Comparison of ENCODE assay signal across 1 cellular context in the genomic region with DNA sequence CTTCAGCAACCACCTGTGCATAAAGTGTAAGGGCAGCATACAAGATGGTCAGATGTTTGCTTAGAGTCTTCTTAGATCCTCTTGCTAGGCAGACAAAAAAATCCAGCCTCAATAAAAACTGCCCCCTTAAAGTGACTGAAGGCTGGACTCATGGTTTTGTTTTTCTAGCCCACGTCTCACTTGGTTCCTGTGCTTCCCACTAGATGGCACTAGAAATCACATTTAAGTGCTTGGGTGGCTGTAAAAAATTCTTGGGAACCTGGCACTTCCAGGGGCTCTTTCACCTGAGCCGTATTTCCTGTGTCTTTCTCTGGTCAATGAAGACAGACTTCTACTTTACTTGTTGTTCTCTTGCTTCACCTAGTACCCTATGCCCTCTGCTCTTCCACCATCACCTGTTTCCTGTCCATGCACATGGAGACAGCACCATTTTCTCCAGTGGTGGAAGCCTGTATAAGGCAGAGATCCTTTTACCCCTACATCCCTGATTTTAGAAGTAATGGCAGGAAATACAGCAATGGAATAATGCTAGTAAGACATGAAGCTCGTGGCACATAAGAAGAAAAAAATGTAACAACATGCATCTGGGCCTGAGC.
A peak's percentile ranks its signal among the peaks of the same experiment; 100 is the strongest.
TF ChIP-seq lines count a peak whose summit lies in the region.

No MANE protein-coding gene starts in this region.

TF ChIP-seq in K562, 482 proteins besides CTCF, POLR2A, EP300 and RAD21 (continues in another document):
- TF ChIP-seq, protein P1, sequence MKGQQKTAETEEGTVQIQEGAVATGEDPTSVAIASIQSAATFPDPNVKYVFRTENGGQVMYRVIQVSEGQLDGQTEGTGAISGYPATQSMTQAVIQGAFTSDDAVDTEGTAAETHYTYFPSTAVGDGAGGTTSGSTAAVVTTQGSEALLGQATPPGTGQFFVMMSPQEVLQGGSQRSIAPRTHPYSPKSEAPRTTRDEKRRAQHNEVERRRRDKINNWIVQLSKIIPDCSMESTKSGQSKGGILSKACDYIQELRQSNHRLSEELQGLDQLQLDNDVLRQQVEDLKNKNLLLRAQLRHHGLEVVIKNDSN (CRISPR knock-in tag; IDR thresholded peaks at IDR 0.05): no peak
- TF ChIP-seq, protein P2, sequence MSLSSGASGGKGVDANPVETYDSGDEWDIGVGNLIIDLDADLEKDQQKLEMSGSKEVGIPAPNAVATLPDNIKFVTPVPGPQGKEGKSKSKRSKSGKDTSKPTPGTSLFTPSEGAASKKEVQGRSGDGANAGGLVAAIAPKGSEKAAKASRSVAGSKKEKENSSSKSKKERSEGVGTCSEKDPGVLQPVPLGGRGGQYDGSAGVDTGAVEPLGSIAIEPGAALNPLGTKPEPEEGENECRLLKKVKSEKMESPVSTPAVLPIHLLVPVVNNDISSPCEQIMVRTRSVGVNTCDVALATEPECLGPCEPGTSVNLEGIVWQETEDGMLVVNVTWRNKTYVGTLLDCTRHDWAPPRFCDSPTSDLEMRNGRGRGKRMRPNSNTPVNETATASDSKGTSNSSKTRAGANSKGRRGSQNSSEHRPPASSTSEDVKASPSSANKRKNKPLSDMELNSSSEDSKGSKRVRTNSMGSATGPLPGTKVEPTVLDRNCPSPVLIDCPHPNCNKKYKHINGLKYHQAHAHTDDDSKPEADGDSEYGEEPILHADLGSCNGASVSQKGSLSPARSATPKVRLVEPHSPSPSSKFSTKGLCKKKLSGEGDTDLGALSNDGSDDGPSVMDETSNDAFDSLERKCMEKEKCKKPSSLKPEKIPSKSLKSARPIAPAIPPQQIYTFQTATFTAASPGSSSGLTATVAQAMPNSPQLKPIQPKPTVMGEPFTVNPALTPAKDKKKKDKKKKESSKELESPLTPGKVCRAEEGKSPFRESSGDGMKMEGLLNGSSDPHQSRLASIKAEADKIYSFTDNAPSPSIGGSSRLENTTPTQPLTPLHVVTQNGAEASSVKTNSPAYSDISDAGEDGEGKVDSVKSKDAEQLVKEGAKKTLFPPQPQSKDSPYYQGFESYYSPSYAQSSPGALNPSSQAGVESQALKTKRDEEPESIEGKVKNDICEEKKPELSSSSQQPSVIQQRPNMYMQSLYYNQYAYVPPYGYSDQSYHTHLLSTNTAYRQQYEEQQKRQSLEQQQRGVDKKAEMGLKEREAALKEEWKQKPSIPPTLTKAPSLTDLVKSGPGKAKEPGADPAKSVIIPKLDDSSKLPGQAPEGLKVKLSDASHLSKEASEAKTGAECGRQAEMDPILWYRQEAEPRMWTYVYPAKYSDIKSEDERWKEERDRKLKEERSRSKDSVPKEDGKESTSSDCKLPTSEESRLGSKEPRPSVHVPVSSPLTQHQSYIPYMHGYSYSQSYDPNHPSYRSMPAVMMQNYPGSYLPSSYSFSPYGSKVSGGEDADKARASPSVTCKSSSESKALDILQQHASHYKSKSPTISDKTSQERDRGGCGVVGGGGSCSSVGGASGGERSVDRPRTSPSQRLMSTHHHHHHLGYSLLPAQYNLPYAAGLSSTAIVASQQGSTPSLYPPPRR (CRISPR knock-in tag; IDR thresholded peaks at IDR 0.05; ENCODE audit: borderline replicate concordance): no peak
- TF ChIP-seq ETV1 (tag; conservative IDR thresholded peaks at IDR 0.05; ENCODE audit: low read depth) (no peak), ZNF24 (IDR thresholded peaks at IDR 0.05) (no peak), CEBPB (tag; IDR thresholded peaks at IDR 0.05) (no peak), SLC30A9 (CRISPR knock-in tag; IDR thresholded peaks at IDR 0.05) (no peak), CHD4 (IDR thresholded peaks at IDR 0.05; ENCODE audit: insufficient read depth, insufficient replicate concordance, low read depth, low read length, poor library complexity, severe bottlenecking) (no peak), FOSL1 (tag; conservative IDR thresholded peaks at IDR 0.05) (no peak), ZNF436 (CRISPR knock-in tag; IDR thresholded peaks at IDR 0.05) (no peak), DNMT1 (IDR thresholded peaks at IDR 0.05) (no peak), SMAD2 (IDR thresholded peaks at IDR 0.05; ENCODE audit: low read depth, low read length) (no peak), TGIF2 (CRISPR knock-in tag; IDR thresholded peaks at IDR 0.05) (no peak), BACH1 (tag; IDR thresholded peaks at IDR 0.05) (no peak), PURB (CRISPR knock-in tag; IDR thresholded peaks at IDR 0.05; ENCODE audit: low read depth) (no peak), ZNF316 (IDR thresholded peaks at IDR 0.05) (no peak), POU5F1 (IDR thresholded peaks at IDR 0.05; ENCODE audit: borderline replicate concordance, low read depth, low read length, partially characterized antibody) (no peak), RB1 (IDR thresholded peaks at IDR 0.05; ENCODE audit: low read depth) (0 out of 2 replicates have a peak, but pooled peaks have one; percentile 4), SMC3 (conservative IDR thresholded peaks at IDR 0.05; ENCODE audit: insufficient read depth, low read depth, low read length) (peak; percentile 36; the same call in 1 of the 2 replicates), NCOA6 (IDR thresholded peaks at IDR 0.05) (no peak), ATF7 (IDR thresholded peaks at IDR 0.05) (no peak), ZNF124 (CRISPR knock-in tag; IDR thresholded peaks at IDR 0.05) (no peak), ARID2 (IDR thresholded peaks at IDR 0.05) (0 out of 2 replicates have a peak, but pooled peaks have one; percentile 21), FIP1L1 (IDR thresholded peaks at IDR 0.05; ENCODE audit: low read depth, low read length, poor library complexity, severe bottlenecking) (no peak)
- TF ChIP-seq, protein P3, sequence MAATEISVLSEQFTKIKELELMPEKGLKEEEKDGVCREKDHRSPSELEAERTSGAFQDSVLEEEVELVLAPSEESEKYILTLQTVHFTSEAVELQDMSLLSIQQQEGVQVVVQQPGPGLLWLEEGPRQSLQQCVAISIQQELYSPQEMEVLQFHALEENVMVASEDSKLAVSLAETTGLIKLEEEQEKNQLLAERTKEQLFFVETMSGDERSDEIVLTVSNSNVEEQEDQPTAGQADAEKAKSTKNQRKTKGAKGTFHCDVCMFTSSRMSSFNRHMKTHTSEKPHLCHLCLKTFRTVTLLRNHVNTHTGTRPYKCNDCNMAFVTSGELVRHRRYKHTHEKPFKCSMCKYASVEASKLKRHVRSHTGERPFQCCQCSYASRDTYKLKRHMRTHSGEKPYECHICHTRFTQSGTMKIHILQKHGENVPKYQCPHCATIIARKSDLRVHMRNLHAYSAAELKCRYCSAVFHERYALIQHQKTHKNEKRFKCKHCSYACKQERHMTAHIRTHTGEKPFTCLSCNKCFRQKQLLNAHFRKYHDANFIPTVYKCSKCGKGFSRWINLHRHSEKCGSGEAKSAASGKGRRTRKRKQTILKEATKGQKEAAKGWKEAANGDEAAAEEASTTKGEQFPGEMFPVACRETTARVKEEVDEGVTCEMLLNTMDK (IDR thresholded peaks at IDR 0.05; ENCODE audit: borderline replicate concordance, insufficient read depth, low read depth, low read length, poor library complexity, severe bottlenecking): no peak
- TF ChIP-seq, protein P4, sequence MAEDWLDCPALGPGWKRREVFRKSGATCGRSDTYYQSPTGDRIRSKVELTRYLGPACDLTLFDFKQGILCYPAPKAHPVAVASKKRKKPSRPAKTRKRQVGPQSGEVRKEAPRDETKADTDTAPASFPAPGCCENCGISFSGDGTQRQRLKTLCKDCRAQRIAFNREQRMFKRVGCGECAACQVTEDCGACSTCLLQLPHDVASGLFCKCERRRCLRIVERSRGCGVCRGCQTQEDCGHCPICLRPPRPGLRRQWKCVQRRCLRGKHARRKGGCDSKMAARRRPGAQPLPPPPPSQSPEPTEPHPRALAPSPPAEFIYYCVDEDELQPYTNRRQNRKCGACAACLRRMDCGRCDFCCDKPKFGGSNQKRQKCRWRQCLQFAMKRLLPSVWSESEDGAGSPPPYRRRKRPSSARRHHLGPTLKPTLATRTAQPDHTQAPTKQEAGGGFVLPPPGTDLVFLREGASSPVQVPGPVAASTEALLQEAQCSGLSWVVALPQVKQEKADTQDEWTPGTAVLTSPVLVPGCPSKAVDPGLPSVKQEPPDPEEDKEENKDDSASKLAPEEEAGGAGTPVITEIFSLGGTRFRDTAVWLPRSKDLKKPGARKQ (CRISPR knock-in tag; IDR thresholded peaks at IDR 0.05): no peak
- TF ChIP-seq, protein P5, sequence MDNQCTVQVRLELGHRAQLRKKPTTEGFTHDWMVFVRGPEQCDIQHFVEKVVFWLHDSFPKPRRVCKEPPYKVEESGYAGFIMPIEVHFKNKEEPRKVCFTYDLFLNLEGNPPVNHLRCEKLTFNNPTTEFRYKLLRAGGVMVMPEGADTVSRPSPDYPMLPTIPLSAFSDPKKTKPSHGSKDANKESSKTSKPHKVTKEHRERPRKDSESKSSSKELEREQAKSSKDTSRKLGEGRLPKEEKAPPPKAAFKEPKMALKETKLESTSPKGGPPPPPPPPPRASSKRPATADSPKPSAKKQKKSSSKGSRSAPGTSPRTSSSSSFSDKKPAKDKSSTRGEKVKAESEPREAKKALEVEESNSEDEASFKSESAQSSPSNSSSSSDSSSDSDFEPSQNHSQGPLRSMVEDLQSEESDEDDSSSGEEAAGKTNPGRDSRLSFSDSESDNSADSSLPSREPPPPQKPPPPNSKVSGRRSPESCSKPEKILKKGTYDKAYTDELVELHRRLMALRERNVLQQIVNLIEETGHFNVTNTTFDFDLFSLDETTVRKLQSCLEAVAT (IDR thresholded peaks at IDR 0.05): no peak
- TF ChIP-seq, protein P6, sequence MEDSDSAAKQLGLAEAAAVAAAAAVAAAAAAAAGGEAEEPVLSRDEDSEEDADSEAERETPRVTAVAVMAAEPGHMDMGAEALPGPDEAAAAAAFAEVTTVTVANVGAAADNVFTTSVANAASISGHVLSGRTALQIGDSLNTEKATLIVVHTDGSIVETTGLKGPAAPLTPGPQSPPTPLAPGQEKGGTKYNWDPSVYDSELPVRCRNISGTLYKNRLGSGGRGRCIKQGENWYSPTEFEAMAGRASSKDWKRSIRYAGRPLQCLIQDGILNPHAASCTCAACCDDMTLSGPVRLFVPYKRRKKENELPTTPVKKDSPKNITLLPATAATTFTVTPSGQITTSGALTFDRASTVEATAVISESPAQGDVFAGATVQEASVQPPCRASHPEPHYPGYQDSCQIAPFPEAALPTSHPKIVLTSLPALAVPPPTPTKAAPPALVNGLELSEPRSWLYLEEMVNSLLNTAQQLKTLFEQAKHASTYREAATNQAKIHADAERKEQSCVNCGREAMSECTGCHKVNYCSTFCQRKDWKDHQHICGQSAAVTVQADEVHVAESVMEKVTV (CRISPR knock-in tag; IDR thresholded peaks at IDR 0.05): peak; percentile 80; the same call in 1 of the 2 replicates
- TF ChIP-seq, protein P7, sequence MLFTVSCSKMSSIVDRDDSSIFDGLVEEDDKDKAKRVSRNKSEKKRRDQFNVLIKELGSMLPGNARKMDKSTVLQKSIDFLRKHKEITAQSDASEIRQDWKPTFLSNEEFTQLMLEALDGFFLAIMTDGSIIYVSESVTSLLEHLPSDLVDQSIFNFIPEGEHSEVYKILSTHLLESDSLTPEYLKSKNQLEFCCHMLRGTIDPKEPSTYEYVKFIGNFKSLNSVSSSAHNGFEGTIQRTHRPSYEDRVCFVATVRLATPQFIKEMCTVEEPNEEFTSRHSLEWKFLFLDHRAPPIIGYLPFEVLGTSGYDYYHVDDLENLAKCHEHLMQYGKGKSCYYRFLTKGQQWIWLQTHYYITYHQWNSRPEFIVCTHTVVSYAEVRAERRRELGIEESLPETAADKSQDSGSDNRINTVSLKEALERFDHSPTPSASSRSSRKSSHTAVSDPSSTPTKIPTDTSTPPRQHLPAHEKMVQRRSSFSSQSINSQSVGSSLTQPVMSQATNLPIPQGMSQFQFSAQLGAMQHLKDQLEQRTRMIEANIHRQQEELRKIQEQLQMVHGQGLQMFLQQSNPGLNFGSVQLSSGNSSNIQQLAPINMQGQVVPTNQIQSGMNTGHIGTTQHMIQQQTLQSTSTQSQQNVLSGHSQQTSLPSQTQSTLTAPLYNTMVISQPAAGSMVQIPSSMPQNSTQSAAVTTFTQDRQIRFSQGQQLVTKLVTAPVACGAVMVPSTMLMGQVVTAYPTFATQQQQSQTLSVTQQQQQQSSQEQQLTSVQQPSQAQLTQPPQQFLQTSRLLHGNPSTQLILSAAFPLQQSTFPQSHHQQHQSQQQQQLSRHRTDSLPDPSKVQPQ (CRISPR knock-in tag; IDR thresholded peaks at IDR 0.05; ENCODE audit: borderline replicate concordance): no peak
- TF ChIP-seq, protein P8, sequence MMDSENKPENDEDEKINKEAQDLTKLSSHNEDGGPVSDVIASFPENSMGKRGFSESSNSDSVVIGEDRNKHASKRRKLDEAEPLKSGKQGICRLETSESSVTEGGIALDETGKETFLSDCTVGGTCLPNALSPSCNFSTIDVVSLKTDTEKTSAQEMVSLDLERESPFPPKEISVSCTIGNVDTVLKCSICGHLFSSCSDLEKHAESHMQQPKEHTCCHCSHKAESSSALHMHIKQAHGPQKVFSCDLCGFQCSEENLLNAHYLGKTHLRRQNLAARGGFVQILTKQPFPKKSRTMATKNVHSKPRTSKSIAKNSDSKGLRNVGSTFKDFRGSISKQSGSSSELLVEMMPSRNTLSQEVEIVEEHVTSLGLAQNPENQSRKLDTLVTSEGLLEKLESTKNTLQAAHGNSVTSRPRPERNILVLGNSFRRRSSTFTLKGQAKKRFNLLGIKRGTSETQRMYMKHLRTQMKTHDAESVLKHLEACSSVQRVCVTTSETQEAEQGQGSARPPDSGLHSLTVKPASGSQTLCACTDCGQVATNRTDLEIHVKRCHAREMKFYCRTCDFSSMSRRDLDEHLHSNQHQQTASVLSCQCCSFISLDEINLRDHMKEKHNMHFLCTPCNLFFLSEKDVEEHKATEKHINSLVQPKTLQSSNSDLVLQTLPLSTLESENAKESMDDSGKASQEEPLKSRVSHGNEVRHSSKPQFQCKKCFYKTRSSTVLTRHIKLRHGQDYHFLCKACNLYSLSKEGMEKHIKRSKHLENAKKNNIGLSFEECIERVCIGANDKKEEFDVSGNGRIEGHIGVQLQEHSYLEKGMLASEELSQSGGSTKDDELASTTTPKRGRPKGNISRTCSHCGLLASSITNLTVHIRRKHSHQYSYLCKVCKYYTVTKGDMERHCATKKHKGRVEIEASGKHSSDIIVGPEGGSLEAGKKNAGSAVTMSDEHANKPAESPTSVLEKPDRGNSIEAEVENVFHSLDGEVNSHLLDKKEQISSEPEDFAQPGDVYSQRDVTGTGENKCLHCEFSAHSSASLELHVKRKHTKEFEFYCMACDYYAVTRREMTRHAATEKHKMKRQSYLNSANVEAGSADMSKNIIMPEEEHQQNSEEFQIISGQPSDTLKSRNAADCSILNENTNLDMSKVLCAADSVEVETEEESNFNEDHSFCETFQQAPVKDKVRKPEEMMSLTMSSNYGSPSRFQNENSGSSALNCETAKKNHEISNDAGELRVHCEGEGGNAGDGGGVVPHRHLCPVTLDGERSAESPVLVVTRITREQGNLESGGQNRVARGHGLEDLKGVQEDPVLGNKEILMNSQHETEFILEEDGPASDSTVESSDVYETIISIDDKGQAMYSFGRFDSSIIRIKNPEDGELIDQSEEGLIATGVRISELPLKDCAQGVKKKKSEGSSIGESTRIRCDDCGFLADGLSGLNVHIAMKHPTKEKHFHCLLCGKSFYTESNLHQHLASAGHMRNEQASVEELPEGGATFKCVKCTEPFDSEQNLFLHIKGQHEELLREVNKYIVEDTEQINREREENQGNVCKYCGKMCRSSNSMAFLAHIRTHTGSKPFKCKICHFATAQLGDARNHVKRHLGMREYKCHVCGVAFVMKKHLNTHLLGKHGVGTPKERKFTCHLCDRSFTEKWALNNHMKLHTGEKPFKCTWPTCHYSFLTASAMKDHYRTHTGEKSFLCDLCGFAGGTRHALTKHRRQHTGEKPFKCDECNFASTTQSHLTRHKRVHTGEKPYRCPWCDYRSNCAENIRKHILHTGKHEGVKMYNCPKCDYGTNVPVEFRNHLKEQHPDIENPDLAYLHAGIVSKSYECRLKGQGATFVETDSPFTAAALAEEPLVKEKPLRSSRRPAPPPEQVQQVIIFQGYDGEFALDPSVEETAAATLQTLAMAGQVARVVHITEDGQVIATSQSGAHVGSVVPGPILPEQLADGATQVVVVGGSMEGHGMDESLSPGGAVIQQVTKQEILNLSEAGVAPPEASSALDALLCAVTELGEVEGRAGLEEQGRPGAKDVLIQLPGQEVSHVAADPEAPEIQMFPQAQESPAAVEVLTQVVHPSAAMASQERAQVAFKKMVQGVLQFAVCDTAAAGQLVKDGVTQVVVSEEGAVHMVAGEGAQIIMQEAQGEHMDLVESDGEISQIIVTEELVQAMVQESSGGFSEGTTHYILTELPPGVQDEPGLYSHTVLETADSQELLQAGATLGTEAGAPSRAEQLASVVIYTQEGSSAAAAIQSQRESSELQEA (IDR thresholded peaks at IDR 0.05; ENCODE audit: low read depth): no peak
